In genomic region chr4:768995-769394, GRCh38 we compare ENCODE assay signal across 14 cellular contexts. TPM values are rescaled to one million over a fixed set of nuclear protein-coding genes. Genes with fewer than 3 reads are reported as not detected.
"Had no signal": no experiment of that assay in that cellular context is flagged by ENCODE, and none has a peak within 500 bp of the region (broad histone marks: within the 10 kb centered on the region; RNA-seq: fewer than 3 reads in every experiment).

No MANE protein-coding gene starts in this region.

- H3K27ac Mint-ChIP-seq: activated CD4-positive, alpha-beta T cell treated with anti-CD3 and anti-CD28 coated beads, Interleukin-2, amount 10 ng/mL, durations not matched to agents 24 days and 14 days; activated naive CD4-positive, alpha-beta T cell treated with anti-CD3 and anti-CD28 coated beads for 36 hours; activated T-helper 17 cell treated with anti-CD3 and anti-CD28 coated beads, Interleukin-2, amount 50 U/mL, for 72 hours; nephron had no signal

- H3K4me3 Mint-ChIP-seq: activated CD4-positive, alpha-beta T cell treated with anti-CD3 and anti-CD28 coated beads, Interleukin-2, amount 10 ng/mL, durations not matched to agents 24 days and 14 days; activated naive CD4-positive, alpha-beta T cell treated with anti-CD3 and anti-CD28 coated beads for 36 hours; activated T-helper 17 cell treated with anti-CD3 and anti-CD28 coated beads, Interleukin-2, amount 50 U/mL, for 72 hours; nephron had no signal

- H3K9me3 Mint-ChIP-seq: activated CD4-positive, alpha-beta T cell treated with anti-CD3 and anti-CD28 coated beads, Interleukin-2, amount 10 ng/mL, durations not matched to agents 24 days and 14 days; activated naive CD4-positive, alpha-beta T cell treated with anti-CD3 and anti-CD28 coated beads for 36 hours; activated T-helper 17 cell treated with anti-CD3 and anti-CD28 coated beads, Interleukin-2, amount 50 U/mL, for 72 hours; nephron had no signal

- ATAC-seq: activated T-helper 17 cell treated with anti-CD3 and anti-CD28 coated beads, Interleukin-2, amount 50 U/mL, for 72 hours; mucosa of descending colon had no signal

- H3K27ac ChIP-seq: coronary artery, SJSA1, tibial nerve, VCaP had no signal

- DNase-seq: activated CD4-positive, alpha-beta T cell treated with anti-CD3 and anti-CD28 coated beads, Interleukin-2, amount 10 ng/mL, durations not matched to agents 24 days and 14 days; activated naive CD4-positive, alpha-beta T cell treated with anti-CD3 and anti-CD28 coated beads for 36 hours; effector CD8-positive, alpha-beta T cell; stimulated activated CD4-positive, alpha-beta T cell treated with anti-CD3 and anti-CD28 coated beads, Interleukin-15, amount 100 ng/mL, for 24 hours; T-helper 9 cell had no signal

- H3K27me3 ChIP-seq: SJSA1, tibial nerve had no signal

- H3K27me3 Mint-ChIP-seq: activated CD4-positive, alpha-beta T cell treated with anti-CD3 and anti-CD28 coated beads, Interleukin-2, amount 10 ng/mL, durations not matched to agents 24 days and 14 days; activated T-helper 17 cell treated with anti-CD3 and anti-CD28 coated beads, Interleukin-2, amount 50 U/mL, for 72 hours had no signal

- H3K9me3 ChIP-seq: mucosa of descending colon, SJSA1 had no signal

- H3K4me1 ChIP-seq: SJSA1 had no signal

- H3K4me3 ChIP-seq: coronary artery, mucosa of descending colon, SJSA1, tibial nerve had no signal

RNA-seq across cellular contexts. Expression of gene CPLX1, which starts 56.9 kb away (rescaled TPM):
- total RNA-seq: lung microvascular endothelial cell, osteocyte, SJSA1 had no signal
